35 cellular contexts compared by ENCODE assay signal in the genomic region with DNA sequence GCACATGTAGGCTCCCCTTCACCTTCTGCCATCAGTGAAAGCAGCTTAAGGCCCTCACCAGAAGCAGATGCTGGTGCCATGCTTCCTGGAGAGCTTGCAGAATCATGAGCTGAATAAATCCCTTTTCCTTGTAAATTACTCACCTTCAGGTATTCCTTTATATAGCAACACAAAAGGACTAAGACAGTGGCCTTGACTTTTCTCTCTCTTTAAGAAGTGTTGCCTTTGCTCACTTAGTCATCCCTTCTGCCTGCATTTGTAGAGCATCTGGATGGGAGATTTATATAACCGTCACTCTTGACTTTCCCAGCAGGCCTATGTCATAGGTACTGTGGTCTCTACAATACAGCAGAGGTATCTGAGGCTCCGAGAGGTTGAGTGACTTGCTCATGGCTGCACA. TPM values are rescaled to one million over a fixed set of nuclear protein-coding genes. Genes with fewer than 3 reads are reported as not detected.
"Had no signal": no experiment of that assay in that cellular context is flagged by ENCODE, and none has a peak within 500 bp of the region (broad histone marks: within the 10 kb centered on the region; RNA-seq: fewer than 3 reads in every experiment).

No MANE protein-coding gene starts in this region.

- H3K4me1 Mint-ChIP-seq: activated CD4-positive, alpha-beta T cell treated with anti-CD3 and anti-CD28 coated beads for 36 hours had no signal

- H3K27me3 ChIP-seq: ovary had no signal

- H3K4me2 ChIP-seq: smooth muscle cell had no signal

- H3K9me3 ChIP-seq: esophagus muscularis mucosa, heart right ventricle, left ventricle myocardium inferior, neutrophil, ovary, prostate gland, upper lobe of right lung had no signal

- H3K4me3 Mint-ChIP-seq: activated CD4-positive, alpha-beta T cell treated with anti-CD3 and anti-CD28 coated beads for 36 hours; activated CD8-positive, alpha-beta T cell treated with anti-CD3 and anti-CD28 coated beads, Interleukin-2, amount 10 ng/mL, durations not matched to agents 7 days and 5 days; activated naive CD8-positive, alpha-beta T cell; activated T-cell treated with anti-CD3 and anti-CD28 coated beads, Interleukin-2, amount 50 U/mL, for 72 hours; stimulated activated memory B cell treated with anti-CD40 and anti-IgM and Interleukin-4, amounts not matched to agents 10 μg/mL and 1 μg/mL and 100 μg/mL, for 72 hours; stimulated activated naive CD8-positive, alpha-beta T cell treated with anti-CD3 and anti-CD28 coated beads, Interleukin-15, amount 100 ng/mL, for 72 hours had no signal

- H3K9me3 Mint-ChIP-seq: activated T-cell treated with anti-CD3 and anti-CD28 coated beads, Interleukin-2, amount 50 U/mL, for 72 hours; nephron; stimulated activated memory B cell treated with anti-CD40 and anti-IgM and Interleukin-4, amounts not matched to agents 10 μg/mL and 1 μg/mL and 100 μg/mL, for 72 hours; stimulated activated naive CD8-positive, alpha-beta T cell treated with anti-CD3 and anti-CD28 coated beads, Interleukin-15, amount 100 ng/mL, for 72 hours had no signal

- ATAC-seq: activated CD4-positive, alpha-beta T cell treated with anti-CD3 and anti-CD28 coated beads for 36 hours; activated CD8-positive, alpha-beta T cell treated with anti-CD3 and anti-CD28 coated beads, Interleukin-2, amount 10 ng/mL, durations not matched to agents 7 days and 5 days; activated T-cell treated with anti-CD3 and anti-CD28 coated beads, Interleukin-2, amount 50 U/mL, for 72 hours; heart right ventricle; stimulated activated memory B cell treated with anti-CD40 and anti-IgM and Interleukin-4, amounts not matched to agents 10 μg/mL and 1 μg/mL and 100 μg/mL, for 72 hours; stimulated activated naive CD8-positive, alpha-beta T cell treated with anti-CD3 and anti-CD28 coated beads, Interleukin-15, amount 100 ng/mL, for 72 hours; upper lobe of right lung had no signal

- H3K4me1 ChIP-seq: prostate gland, upper lobe of right lung had no signal

- H3K4me3 ChIP-seq: esophagus muscularis mucosa, heart right ventricle, left ventricle myocardium inferior, lung, ovary, prostate gland, smooth muscle cell, upper lobe of right lung had no signal

- H3K27ac ChIP-seq: brain microvascular endothelial cell, esophagus muscularis mucosa, heart right ventricle, left ventricle myocardium inferior, neutrophil, ovary, prostate gland, upper lobe of right lung had no signal

- H3K36me3 ChIP-seq: brain microvascular endothelial cell, esophagus muscularis mucosa, heart right ventricle, left ventricle myocardium inferior, neutrophil, ovary, prostate gland, upper lobe of right lung had no signal

- DNase-seq: activated CD4-positive, alpha-beta T cell treated with anti-CD3 and anti-CD28 coated beads for 36 hours; activated CD4-positive, CD25-positive, alpha-beta regulatory T cell; activated CD8-positive, alpha-beta T cell treated with anti-CD3 and anti-CD28 coated beads, Interleukin-2, amount 10 ng/mL, durations not matched to agents 7 days and 5 days; activated effector memory CD4-positive, alpha-beta T cell treated with Interleukin-2 at 50 U/mL for 16 hours; activated naive CD4-positive, alpha-beta T cell treated with Interleukin-2 at 50 U/mL for 16 hours; activated T-cell treated with anti-CD3 and anti-CD28 coated beads for 4 hours; activated T-cell treated with anti-CD3 and anti-CD28 coated beads, Interleukin-2, amount 50 U/mL, for 72 hours; brain microvascular endothelial cell; caudate nucleus; cortex of kidney; foreskin melanocyte; heart right ventricle; left ventricle myocardium inferior; ovary; retina; stimulated activated CD4-positive, alpha-beta T cell treated with anti-CD3 and anti-CD28 coated beads, Interleukin-1b, Interleukin-23, amount 100 ng/mL, for 48 hours; stimulated activated CD4-positive, alpha-beta T cell treated with anti-CD3 and anti-CD28 coated beads, Interleukin-4, amount 100 ng/mL, for 4 hours; stimulated activated CD8-positive, alpha-beta memory T cell treated with anti-CD3 and anti-CD28 coated beads, Interleukin-4, amount 100 ng/mL, for 48 hours; stimulated activated naive CD8-positive, alpha-beta T cell treated with anti-CD3 and anti-CD28 coated beads, Interleukin-15, amount 100 ng/mL, for 72 hours; substantia nigra; T-helper 2 cell; upper lobe of right lung had no signal

- H3K27ac Mint-ChIP-seq: activated CD4-positive, alpha-beta T cell treated with anti-CD3 and anti-CD28 coated beads for 36 hours; activated CD8-positive, alpha-beta T cell treated with anti-CD3 and anti-CD28 coated beads, Interleukin-2, amount 10 ng/mL, durations not matched to agents 7 days and 5 days; activated naive CD8-positive, alpha-beta T cell; activated T-cell treated with anti-CD3 and anti-CD28 coated beads, Interleukin-2, amount 50 U/mL, for 72 hours; nephron; stimulated activated memory B cell treated with anti-CD40 and anti-IgM and Interleukin-4, amounts not matched to agents 10 μg/mL and 1 μg/mL and 100 μg/mL, for 72 hours; stimulated activated naive CD8-positive, alpha-beta T cell treated with anti-CD3 and anti-CD28 coated beads, Interleukin-15, amount 100 ng/mL, for 72 hours had no signal

- H3K36me3 Mint-ChIP-seq: activated naive CD8-positive, alpha-beta T cell; stimulated activated memory B cell treated with anti-CD40 and anti-IgM and Interleukin-4, amounts not matched to agents 10 μg/mL and 1 μg/mL and 100 μg/mL, for 72 hours had no signal

RNA-seq across cellular contexts. Expression of a gene that starts 3.7 kb away (rescaled TPM):
- total RNA-seq: activated CD4-positive, alpha-beta T cell treated with anti-CD3 and anti-CD28 coated beads for 36 hours; activated CD8-positive, alpha-beta T cell treated with anti-CD3 and anti-CD28 coated beads, Interleukin-2, amount 10 ng/mL, durations not matched to agents 7 days and 5 days; activated T-cell treated with anti-CD3 and anti-CD28 coated beads, Interleukin-2, amount 50 U/mL, for 72 hours; left ventricle myocardium inferior had no signal

RNA-seq across cellular contexts. Expression of a gene that starts 44.3 kb away (rescaled TPM):
- total RNA-seq: activated CD4-positive, alpha-beta T cell treated with anti-CD3 and anti-CD28 coated beads for 36 hours; activated T-cell treated with anti-CD3 and anti-CD28 coated beads, Interleukin-2, amount 50 U/mL, for 72 hours; astrocyte; chondrocyte; endothelial cell of umbilical vein; esophagus muscularis mucosa; glomerular endothelial cell; heart right ventricle; left ventricle myocardium inferior; lung; mucosa of gallbladder; smooth muscle cell; upper lobe of right lung had no signal
- polyA plus RNA-seq: endothelial cell of umbilical vein, heart right ventricle, smooth muscle cell had no signal
